1 cellular context compared by ENCODE assay signal in genomic region chr20:3727333-3728035, GRCh38.
TF ChIP-seq lines count a peak whose summit lies in the region.

No MANE protein-coding gene starts in this region.

TF ChIP-seq in HEK293, 187 proteins besides CTCF, POLR2A, EP300 and RAD21 (continued from another document and continues in another):
- TF ChIP-seq ZNF518A (tag by site-specific recombination; conservative IDR thresholded peaks at IDR 0.05; ENCODE audit: low read depth) (0 out of 2 replicates have a peak, but pooled peaks have one; percentile 23), ZNF677 (tag by site-specific recombination; IDR thresholded peaks at IDR 0.05) (no peak), ZNF426 (tag by site-specific recombination; IDR thresholded peaks at IDR 0.05) (no peak), GLIS1 (tag by site-specific recombination; IDR thresholded peaks at IDR 0.05) (peak; percentile 82), ZNF529 (tag by site-specific recombination; IDR thresholded peaks at IDR 0.05; ENCODE audit: insufficient replicate concordance) (no peak), ZNF18 (tag by site-specific recombination; IDR thresholded peaks at IDR 0.05) (no peak), SP3 (tag by site-specific recombination; IDR thresholded peaks at IDR 0.05) (peak; percentile 51), KLF9 (tag by site-specific recombination; IDR thresholded peaks at IDR 0.05; ENCODE audit: low read depth) (no peak), ZIC2 (tag by site-specific recombination; IDR thresholded peaks at IDR 0.05) (no peak), ATF2 (tag by site-specific recombination; IDR thresholded peaks at IDR 0.05; ENCODE audit: low read depth) (no peak), KLF17 (tag by site-specific recombination; IDR thresholded peaks at IDR 0.05) (no peak), ZFP3 (tag by site-specific recombination; IDR thresholded peaks at IDR 0.05; ENCODE audit: low read depth) (no peak), PRDM4 (tag by site-specific recombination; IDR thresholded peaks at IDR 0.05) (peak; percentile 56; the same call in 1 of the 2 replicates), ZNF704 (tag by site-specific recombination; IDR thresholded peaks at IDR 0.05) (no peak), BCL6B (tag by site-specific recombination; IDR thresholded peaks at IDR 0.05) (no peak; the same call in 1 of the 2 replicates), ZNF112 (tag by site-specific recombination; IDR thresholded peaks at IDR 0.05) (no peak), ZSCAN30 (tag by site-specific recombination; IDR thresholded peaks at IDR 0.05) (no peak), ZBTB17 (tag by site-specific recombination; IDR thresholded peaks at IDR 0.05) (peak; percentile 98), ZNF280C (tag by site-specific recombination; IDR thresholded peaks at IDR 0.05) (no peak), KLF8 (tag by site-specific recombination; IDR thresholded peaks at IDR 0.05) (peak; percentile 41; the same call in 1 of the 2 replicates), ZNF266 (tag by site-specific recombination; IDR thresholded peaks at IDR 0.05; ENCODE audit: low read depth) (no peak), ZNF747 (tag by site-specific recombination; IDR thresholded peaks at IDR 0.05) (no peak), ZNF837 (tag by site-specific recombination; IDR thresholded peaks at IDR 0.05) (no peak), ZNF623 (tag by site-specific recombination; IDR thresholded peaks at IDR 0.05) (no peak), ZNF335 (tag by site-specific recombination; conservative IDR thresholded peaks at IDR 0.05) (peak; percentile 43), ZNF19 (tag by site-specific recombination; IDR thresholded peaks at IDR 0.05; ENCODE audit: low read depth) (no peak), KLF1 (tag by site-specific recombination; IDR thresholded peaks at IDR 0.05) (peak; percentile 19; the same call in 1 of the 2 replicates), ZNF629 (tag by site-specific recombination; IDR thresholded peaks at IDR 0.05) (no peak), YY1 (tag by site-specific recombination; IDR thresholded peaks at IDR 0.05) (no peak), SP7 (tag by site-specific recombination; IDR thresholded peaks at IDR 0.05) (peak; percentile 48), ZNF248 (tag by site-specific recombination; IDR thresholded peaks at IDR 0.05) (no peak), ZNF416 (tag by site-specific recombination; IDR thresholded peaks at IDR 0.05) (no peak), EGR2 (tag by site-specific recombination; IDR thresholded peaks at IDR 0.05; ENCODE audit: low read depth) (peak; percentile 27; the same call in 1 of the 2 replicates), ZNF600 (tag by site-specific recombination; IDR thresholded peaks at IDR 0.05) (peak; percentile 92), ELK4 (IDR thresholded peaks at IDR 0.05; ENCODE audit: borderline replicate concordance, low read depth, low read length) (no peak), ZBTB20 (tag by site-specific recombination; IDR thresholded peaks at IDR 0.05) (peak; percentile 85), ZNF404 (tag by site-specific recombination; IDR thresholded peaks at IDR 0.05) (no peak), ZFHX2 (tag by site-specific recombination; conservative IDR thresholded peaks at IDR 0.05) (peak; percentile 16; the same call in 1 of the 2 replicates), KLF7 (tag by site-specific recombination; IDR thresholded peaks at IDR 0.05; ENCODE audit: borderline replicate concordance) (no peak), ZNF398 (tag by site-specific recombination; IDR thresholded peaks at IDR 0.05) (peak; percentile 64), ZNF274 (IDR thresholded peaks at IDR 0.05; ENCODE audit: low read length) (no peak), ZNF274 (tag by site-specific recombination; IDR thresholded peaks at IDR 0.05; ENCODE audit: borderline replicate concordance) (no peak), ZNF423 (tag by site-specific recombination; IDR thresholded peaks at IDR 0.05) (no peak)
